35 cellular contexts compared by ENCODE assay signal in the genomic region with DNA sequence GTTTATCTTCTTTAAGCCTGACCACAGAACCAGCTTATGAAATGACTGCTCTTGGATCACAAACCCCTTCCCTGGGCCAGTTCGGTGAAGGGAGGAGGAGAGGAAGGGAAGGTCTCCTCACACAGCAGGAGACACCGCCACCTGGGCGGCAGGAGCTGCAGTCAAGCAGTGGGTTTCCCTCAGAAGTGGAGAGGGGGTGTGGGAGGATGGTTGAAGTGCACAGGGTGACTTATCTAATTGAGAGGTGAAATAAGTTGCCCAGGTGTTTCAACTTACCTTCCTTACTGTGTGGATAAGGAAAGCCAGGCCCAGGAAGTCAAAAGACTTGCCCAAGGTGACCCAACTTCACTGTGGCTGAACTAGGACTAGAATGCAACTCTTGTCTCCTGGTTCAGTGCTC.
DNase-seq lines count a peak whose midpoint lies in the region; ATAC-seq, FAIRE-seq and TF ChIP-seq lines count a peak whose summit lies in the region.
"Had no signal": no experiment of that assay in that cellular context is flagged by ENCODE, and none has a peak within 500 bp of the region (broad histone marks: within the 10 kb centered on the region; RNA-seq: fewer than 3 reads in every experiment).

No MANE protein-coding gene starts in this region.

- no peak overlapping the region for H3K9ac ChIP-seq in HepG2 (ENCODE audit: insufficient read depth, low read depth, low read length)
- no peak overlapping the region for H3K9ac ChIP-seq in H1 (replicated peaks in 1 of 4; ENCODE audit: extremely low read depth in 1 of 4, low read depth in 3 of 4, low read length in 3 of 4)
- H3K9ac ChIP-seq: BLaER1; BLaER1 treated with 17β-estradiol and CSF1 and Interleukin-3, amounts not matched to agents 10 nM and 100 nM had no signal

- no peak overlapping the region for H4K8ac ChIP-seq in H1 (ENCODE audit: extremely low read depth, insufficient read depth, low read length)

- in situ Hi-C loops in HepG2 (cut with HindIII; ENCODE audit: extremely low pct_ligation_motif_present, low pct_unique_long_range_greater_than_20kb) = no loop called here

- no peaks in the 10 kb centered on the region; the same call in 1 of the 2 replicates for H3K23me2 ChIP-seq in H1 (ENCODE audit: low read depth, low read length)

- no peak overlapping the region for H2AK5ac ChIP-seq in H1 (ENCODE audit: low read depth, low read length)

- H3K36me3 ChIP-seq in HepG2 (replicated peaks in 1 of 2; ENCODE audit: control insufficient read depth in 1 of 2, insufficient read depth in 2 of 2, low read length in 2 of 2) (no peaks in the 10 kb centered on the region), right lobe of liver (no peaks in the 10 kb centered on the region), H1 (ENCODE audit: control insufficient read depth in 2 of 4, insufficient read depth in 4 of 4, low read length in 3 of 4) (no peaks in the 10 kb centered on the region), esophagus muscularis mucosa (no peaks in the 10 kb centered on the region)
- H3K36me3 ChIP-seq: BE2C; BLaER1; BLaER1 treated with 17β-estradiol and CSF1 and Interleukin-3, amounts not matched to agents 10 nM and 100 nM had no signal

- H3K56ac ChIP-seq in H1 (replicated peaks; ENCODE audit: insufficient read length, low read depth, low read length) = no peak overlapping the region

- 0 out of 2 replicates have a peak overlapping the region, but pooled peaks have one; percentile 33 for H2BK15ac ChIP-seq in H1 (ENCODE audit: low read length)

- DNase-seq in HepG2 (ENCODE audit: low spot score) (no peak), right lobe of liver (no peak), H1 (ENCODE audit: low read depth in 1 of 2, low spot score in 2 of 2) (no peak), esophagus muscularis mucosa (ENCODE audit: extremely low spot score) (peak; percentile 88), substantia nigra (lab: John Stamatoyannopoulos, UW) (no peak), COLO668 (lab: John Stamatoyannopoulos, UW; ENCODE audit: unreplicated experiment) (no peak), DMS 273 (lab: John Stamatoyannopoulos, UW; ENCODE audit: unreplicated experiment) (no peak)
- DNase-seq in activated CD4-positive, alpha-beta T cell treated with anti-CD3 and anti-CD28 coated beads, Interleukin-2, amount 50 U/mL, for 1 hour = no peak
- DNase-seq: 8988T; ACHN; AML-193; BE2C; C1 segment of cervical spinal cord; Caco-2; Calu3; CD4-positive, alpha-beta memory T cell; CD4-positive, alpha-beta T cell; CD4-positive, CD25-positive, alpha-beta regulatory T cell; CD8-positive, alpha-beta memory T cell; CD8-positive, alpha-beta T cell; COR-L47; DMS 273 treated with DMSO at 0.1 percent for 48 hours; DMS153; DMS53; DMS79; DMS79 treated with DMSO at 0.1 percent for 48 hours; DND-41; EL had no signal

- no peak overlapping the region for H4K5ac ChIP-seq in H1 (ENCODE audit: insufficient read length, low read depth, low read length)

- H3K4me3 ChIP-seq in HepG2 (replicated peaks in 1 of 3; ENCODE audit: insufficient read depth in 1 of 3, low read depth in 2 of 3, low read length in 3 of 3) (no peak overlapping the region), right lobe of liver (no peak overlapping the region), H1 (ENCODE audit: extremely low read depth in 1 of 4, insufficient read depth in 2 of 4, low read depth in 3 of 4, low read length in 4 of 4) (no peak overlapping the region), esophagus muscularis mucosa (no peak overlapping the region)
- H3K4me3 ChIP-seq: A549; BLaER1; BLaER1 treated with 17β-estradiol and CSF1 and Interleukin-3, amounts not matched to agents 10 nM and 100 nM had no signal

- no peak for TF ChIP-seq EP300 in HepG2 (IDR thresholded peaks at IDR 0.05; ENCODE audit: low read depth in 2 of 2, low read length in 2 of 2)
- TF ChIP-seq EP300 in HepG2 (CRISPR knock-in tag; IDR thresholded peaks at IDR 0.05; ENCODE audit: borderline replicate concordance) = no peak
- no peak for TF ChIP-seq EP300 in H1 (IDR thresholded peaks at IDR 0.05; ENCODE audit: borderline replicate concordance in 1 of 2, low read depth in 2 of 2, low read length in 2 of 2)
- TF ChIP-seq EP300 in esophagus muscularis mucosa (IDR thresholded peaks at IDR 0.05) = no peak

- H3K79me2 ChIP-seq in HepG2 (ENCODE audit: insufficient read depth, low read length) (no peaks in the 10 kb centered on the region), H1 (ENCODE audit: control insufficient read depth in 1 of 2, insufficient read depth in 2 of 2, low read length in 2 of 2) (no peaks in the 10 kb centered on the region)

- no peak for ATAC-seq in HepG2
- ATAC-seq in right lobe of liver = no peak
- ATAC-seq: A549; CD8-positive, alpha-beta T cell had no signal

- no peak overlapping the region for H4K91ac ChIP-seq in H1 (replicated peaks; ENCODE audit: insufficient read length, low read length)

- no peak overlapping the region for H2BK120ac ChIP-seq in H1 (replicated peaks; ENCODE audit: low read depth, low read length)

- H2BK12ac ChIP-seq in H1 (ENCODE audit: low read depth, low read length) = no peak overlapping the region

- POLR2A ChIA-PET in HepG2 (lab: Yijun Ruan, JAX) (no interaction called here), H1 (lab: Charles Lee; ENCODE audit: partially characterized antibody) (no interaction called here)

- TF ChIP-seq RAD21 in HepG2 (CRISPR knock-in tag; IDR thresholded peaks at IDR 0.05) (no peak), H1 (IDR thresholded peaks at IDR 0.05 in 1 of 2, conservative IDR thresholded peaks at IDR 0.05 in 1 of 2; ENCODE audit: low read depth in 2 of 2, low read length in 2 of 2) (no peak)

- H3K27ac ChIP-seq in HepG2 (ENCODE audit: extremely low read length, insufficient read depth, low read length) (no peak overlapping the region), right lobe of liver (no peak overlapping the region), H1 (ENCODE audit: low read depth, low read length) (no peak overlapping the region), esophagus muscularis mucosa (replicated peaks in 1 of 4) (no peak overlapping the region), substantia nigra (ENCODE audit: low read depth, low read length, poor library complexity, severe bottlenecking) (peak overlapping the region; percentile 37)
- H3K27ac ChIP-seq: 22Rv1; A549; BLaER1; BLaER1 treated with 17β-estradiol and CSF1 and Interleukin-3, amounts not matched to agents 10 nM and 100 nM; C4-2B had no signal

- no peak overlapping the region for H3K18ac ChIP-seq in H1 (ENCODE audit: extremely low read depth, low read length)

- TF ChIP-seq CTCF in HepG2 (CRISPR knock-in tag; IDR thresholded peaks at IDR 0.05) (no peak), right lobe of liver (IDR thresholded peaks at IDR 0.05) (no peak), H1 (IDR thresholded peaks at IDR 0.05; ENCODE audit: control extremely low read depth in 1 of 3, insufficient read depth in 1 of 3, low read depth in 1 of 3, low read length in 3 of 3) (no peak), esophagus muscularis mucosa (IDR thresholded peaks at IDR 0.05) (no peak)

- no peak overlapping the region for H3K4ac ChIP-seq in H1 (replicated peaks; ENCODE audit: insufficient read length, low read depth, low read length)

- 0 out of 2 replicates have a peak overlapping the region, but pooled peaks have one; percentile 8 for H2BK20ac ChIP-seq in H1 (ENCODE audit: low read length)

- H3K4me1 ChIP-seq in HepG2 (ENCODE audit: insufficient read depth, low read length) = no peaks in the 10 kb centered on the region
- H3K4me1 ChIP-seq in right lobe of liver = no peaks in the 10 kb centered on the region
- peaks cover 0 to 5% (median 2%) of the 10 kb centered on the region in 4 experiments; a peak in 4 of 7 replicates for H3K4me1 ChIP-seq in H1 (replicated peaks in 1 of 4; ENCODE audit: control insufficient read depth in 3 of 4, insufficient read depth in 4 of 4, low read length in 3 of 4)
- peaks cover 3 to 11% (median 9%) of the 10 kb centered on the region in 4 donors for H3K4me1 ChIP-seq in esophagus muscularis mucosa
- H3K4me1 ChIP-seq: BE2C; BLaER1; BLaER1 treated with 17β-estradiol and CSF1 and Interleukin-3, amounts not matched to agents 10 nM and 100 nM; Caco-2 had no signal

- H3K4me2 ChIP-seq in HepG2 (ENCODE audit: low read depth, low read length) = no peak overlapping the region
- no peak overlapping the region for H3K4me2 ChIP-seq in H1 (ENCODE audit: insufficient read depth in 1 of 2, low read depth in 2 of 2, low read length in 2 of 2)
- H3K4me2 ChIP-seq: A549; BLaER1; BLaER1 treated with 17β-estradiol and CSF1 and Interleukin-3, amounts not matched to agents 10 nM and 100 nM had no signal

- FAIRE-seq in HepG2 (lab: Jason Lieb, UNC) = no peak
- no peak for FAIRE-seq in H1 (lab: Jason Lieb, UNC)
- FAIRE-seq: A204.1, A549, D721Med had no signal

- H4K20me1 ChIP-seq in HepG2 (ENCODE audit: insufficient read depth, low read length) (no peaks in the 10 kb centered on the region), H1 (replicated peaks in 1 of 2; ENCODE audit: control insufficient read depth in 1 of 2, insufficient read depth in 2 of 2, low read length in 2 of 2) (no peaks in the 10 kb centered on the region)
- H4K20me1 ChIP-seq: BLaER1; BLaER1 treated with 17β-estradiol and CSF1 and Interleukin-3, amounts not matched to agents 10 nM and 100 nM had no signal

- TF ChIP-seq POLR2A in HepG2 (IDR thresholded peaks at IDR 0.05; ENCODE audit: insufficient read depth in 1 of 2, low read depth in 2 of 2, low read length in 2 of 2) (no peak), right lobe of liver (IDR thresholded peaks at IDR 0.05) (no peak), H1 (IDR thresholded peaks at IDR 0.05; ENCODE audit: control extremely low read depth in 1 of 2, low read depth in 2 of 2, low read length in 2 of 2) (no peak), esophagus muscularis mucosa (IDR thresholded peaks at IDR 0.05; ENCODE audit: low read depth) (no peak)

- H3K79me1 ChIP-seq in H1 (ENCODE audit: low read depth, low read length) = no peaks in the 10 kb centered on the region

- intact Hi-C loops in HepG2 (cut with micrococcal nuclease; ENCODE audit: unreplicated experiment) (no loop called here), right lobe of liver (cut with DNase I) (loop anchor here in 1 of 2 donors (10.0 kb wide), 3 partner anchors 261 to 481 kb away; no protein-coding TSS in a partner anchor), esophagus muscularis mucosa (cut with DNase I) (no loop called here)

- CTCF ChIA-PET in HepG2 (lab: Yijun Ruan, JAX; ENCODE audit: low intra/inter-chr PET ratio, low total read pairs) = interaction anchor here (1.5 to 1.8 kb wide), 2 partner anchors 254 to 481 kb away, joined by 3 to 13 read pairs; no protein-coding TSS in a partner anchor
- CTCF ChIA-PET in H1 (lab: Charles Lee; ENCODE audit: partially characterized antibody) = interaction anchor here (0.7 to 6.8 kb wide), 9 partner anchors 15 to 479 kb away, joined by 3 to 88 read pairs (median 6); no protein-coding TSS in a partner anchor

- BruUV-seq in HepG2 (replicated peaks; lab: Mats Ljungman, UMichigan) = no TSS peak

- no peak overlapping the region; the same call in 1 of the 2 replicates for H2BK5ac ChIP-seq in H1 (ENCODE audit: low read depth, low read length)

- H3K9me3 ChIP-seq in HepG2 (ENCODE audit: low read length) (no peaks in the 10 kb centered on the region), right lobe of liver (no peaks in the 10 kb centered on the region), H1 (ENCODE audit: insufficient read depth in 2 of 2, low read depth in 1 of 2, low read length in 1 of 2) (no peaks in the 10 kb centered on the region), esophagus muscularis mucosa (no peaks in the 10 kb centered on the region)
- H3K9me3 ChIP-seq: A549; BE2C; BLaER1; BLaER1 treated with 17β-estradiol and CSF1 and Interleukin-3, amounts not matched to agents 10 nM and 100 nM; Caco-2 had no signal

- H3K27me3 ChIP-seq in HepG2 (ENCODE audit: control insufficient read depth in 1 of 2, insufficient read depth in 2 of 2, low read length in 2 of 2) (peaks cover 5 to 26% of the 10 kb centered on the region in 2 experiments; a peak in 3 of 5 replicates), right lobe of liver (no peaks in the 10 kb centered on the region), H1 (replicated peaks in 1 of 4; ENCODE audit: control insufficient read depth in 3 of 4, extremely low read depth in 1 of 4, insufficient read depth in 3 of 4, low read length in 3 of 4) (no peaks in the 10 kb centered on the region), esophagus muscularis mucosa (no peaks in the 10 kb centered on the region)
- H3K27me3 ChIP-seq: BE2C; BLaER1; BLaER1 treated with 17β-estradiol and CSF1 and Interleukin-3, amounts not matched to agents 10 nM and 100 nM had no signal

- no peak overlapping the region for H2AFZ ChIP-seq in HepG2 (ENCODE audit: low read length)
- no peak overlapping the region for H2AFZ ChIP-seq in H1 (ENCODE audit: low read length)

- WGBS in HepG2 (ENCODE audit: low lambda C conversion rate) = 48% methylated on average over 3 of the region's 3 CpGs
- WGBS in right lobe of liver (ENCODE audit: insufficient coverage, low coverage, low lambda C conversion rate, missing lambda C conversion rate) = 76% methylated on average over 3 of the region's 3 CpGs
- 93% methylated on average over 3 of the region's 3 CpGs; no CpG with 5 or more reads in 1 of the 2 experiments for WGBS in H1 (ENCODE audit: extremely low coverage in 1 of 2, insufficient coverage in 1 of 2, insufficient read length in 1 of 2, insufficient replicate concordance in 2 of 2, low coverage in 1 of 2, low lambda C conversion rate in 2 of 2, missing lambda C conversion rate in 1 of 2), 2 experiments
- WGBS in esophagus muscularis mucosa = 85% methylated on average over 3 of the region's 3 CpGs

- H3K14ac ChIP-seq in H1 (ENCODE audit: insufficient read length) = no peak overlapping the region

- H3K23ac ChIP-seq in H1 (ENCODE audit: insufficient read length) = no peak overlapping the region
